ENCODE assay signal across 14 cellular contexts in genomic region chr13:30805603-30806011, GRCh38.
DNase-seq lines count a peak whose midpoint lies in the region; ATAC-seq, FAIRE-seq and TF ChIP-seq lines count a peak whose summit lies in the region.
"Had no signal": no experiment of that assay in that cellular context is flagged by ENCODE, and none has a peak within 500 bp of the region (broad histone marks: within the 10 kb centered on the region; RNA-seq: fewer than 3 reads in every experiment).

No MANE protein-coding gene starts in this region.

- H3K36me3 ChIP-seq in SK-N-SH (replicated peaks in 1 of 2; ENCODE audit: control insufficient read depth in 1 of 2, insufficient read depth in 2 of 2, low read length in 1 of 2) (no peaks in the 10 kb centered on the region), pancreas (no peaks in the 10 kb centered on the region)
- H3K36me3 ChIP-seq: SJSA1, transverse colon had no signal

- H3K9me3 ChIP-seq in SK-N-SH (no peaks in the 10 kb centered on the region), pancreas (no peaks in the 10 kb centered on the region)
- H3K9me3 ChIP-seq: SJSA1, transverse colon had no signal

- CTCF ChIA-PET in SK-N-SH (lab: Yijun Ruan, JAX) = interaction anchor here (1.1 to 4.4 kb wide), 12 partner anchors 10 to 690 kb away, joined by 3 to 33 read pairs (median 4); no protein-coding TSS in a partner anchor

- POLR2A ChIA-PET in SK-N-SH (lab: Yijun Ruan, JAX) = interaction anchor here (1.1 to 1.3 kb wide), 2 partner anchors 60 to 188 kb away, joined by 3 to 6 read pairs; partner anchors contain the start of gene USPL1

- peak overlapping the region; percentile 14; the same call in 1 of the 2 replicates for H3K9ac ChIP-seq in SK-N-SH

- intact Hi-C loops in pancreas (cut with DNase I) = loop anchor here in 1 of 3 donors (10.0 kb wide), 1 partner anchor 671 kb away; no protein-coding TSS in a partner anchor

- H3K4me3 ChIP-seq in SK-N-SH (ENCODE audit: low read depth in 2 of 2, low read length in 1 of 2) (no peak overlapping the region), pancreas (no peak overlapping the region)
- H3K4me3 ChIP-seq: SJSA1, transverse colon had no signal

- H3K4me1 ChIP-seq in SK-N-SH (ENCODE audit: control insufficient read depth in 1 of 2, insufficient read depth in 2 of 2, low read depth in 1 of 2, low read length in 1 of 2) = peaks cover 19 to 29% of the 10 kb centered on the region in 2 experiments
- H3K4me1 ChIP-seq in pancreas = peaks cover 0 to 14% (median 4%) of the 10 kb centered on the region in 3 donors

- H3K79me2 ChIP-seq in SK-N-SH (ENCODE audit: insufficient read depth) = no peaks in the 10 kb centered on the region

- H4K20me1 ChIP-seq in SK-N-SH (ENCODE audit: insufficient read depth) = no peaks in the 10 kb centered on the region

- TF ChIP-seq RAD21 in SK-N-SH (IDR thresholded peaks at IDR 0.05; ENCODE audit: low read length) = no peak

- no peak overlapping the region for H3K4me2 ChIP-seq in SK-N-SH

- peak in 3 of 4 donors; percentile 40 to 54 (median 41) for ATAC-seq in pancreas
- ATAC-seq in GM18517 (IDR thresholded peaks at IDR 0.05; ENCODE audit: unreplicated experiment) = no peak
- ATAC-seq in HG03354 (IDR thresholded peaks at IDR 0.05; ENCODE audit: poor library complexity, severe bottlenecking, unreplicated experiment) = no peak
- no peak for ATAC-seq in GM21390 (IDR thresholded peaks at IDR 0.05; ENCODE audit: unreplicated experiment)

- no peak for TF ChIP-seq EP300 in SK-N-SH (IDR thresholded peaks at IDR 0.05; ENCODE audit: borderline replicate concordance in 1 of 2, low read depth in 1 of 2, low read length in 1 of 2)

- H3K27me3 ChIP-seq in SK-N-SH (ENCODE audit: insufficient read depth) (no peaks in the 10 kb centered on the region), pancreas (no peaks in the 10 kb centered on the region)
- H3K27me3 ChIP-seq: SJSA1, transverse colon had no signal

- 52% methylated on average over 3 of the region's 7 CpGs for WGBS in SK-N-SH (ENCODE audit: low lambda C conversion rate)
- 55 to 56% methylated on average over 7 of the region's 7 CpGs for WGBS in pancreas, 2 donors

- H3K27ac ChIP-seq in SK-N-SH (ENCODE audit: low read depth in 2 of 2, low read length in 1 of 2) (peak overlapping the region; percentile 5 to 65; a peak in 2 of 4 replicates), pancreas (peak overlapping the region; percentile 16 to 71 (median 52))
- H3K27ac ChIP-seq: SJSA1, transverse colon had no signal

- H3K9me2 ChIP-seq in SK-N-SH = no peaks in the 10 kb centered on the region

- H2AFZ ChIP-seq in SK-N-SH (ENCODE audit: low read depth) = peak overlapping the region; percentile 61; the same call in 1 of the 2 replicates

- peaks cover 20% of the 10 kb centered on the region for H3F3A ChIP-seq in SK-N-SH (replicated peaks; ENCODE audit: insufficient read depth)

- no peak for FAIRE-seq in pancreas (lab: Jason Lieb, UNC)
- FAIRE-seq: colon had no signal

- DNase-seq in Daoy (ENCODE audit: low read depth) (peak; percentile 37), SK-N-SH (peak; percentile 32), globus pallidus (ENCODE audit: low spot score) (peak; percentile 60), pancreas (peak in 4 of 6 donors; percentile 58 to 73 (median 68)), T-helper 9 cell (no peak)
- DNase-seq: left cardiac atrium, NCI-H1092 treated with DMSO at 0.1 percent for 48 hours, NCI-H774, transverse colon had no signal

- TF ChIP-seq CTCF in SK-N-SH (IDR thresholded peaks at IDR 0.05) = no peak
- TF ChIP-seq CTCF in pancreas (IDR thresholded peaks at IDR 0.05) = no peak

TF ChIP-seq in SK-N-SH, 30 proteins besides CTCF, POLR2A, EP300 and RAD21:
- TF ChIP-seq NFIC (IDR thresholded peaks at IDR 0.05; ENCODE audit: borderline replicate concordance) (0 out of 2 replicates have a peak, but pooled peaks have one; percentile 27), RXRA (IDR thresholded peaks at IDR 0.05; ENCODE audit: borderline replicate concordance, low read depth) (no peak), TCF12 (IDR thresholded peaks at IDR 0.05) (0 out of 2 replicates have a peak, but pooled peaks have one; percentile 16), ELF1 (IDR thresholded peaks at IDR 0.05) (0 out of 2 replicates have a peak, but pooled peaks have one; percentile 7)

Comparison
In these comparisons a context has a peak if more than half of its experiments do, and no peak if none do; other contexts are left out.
1. ATAC-seq: peak in pancreas (3 of 4); none in GM18517 (single experiment), HG03354 (single experiment) and GM21390 (single experiment).